28 cellular contexts compared by ENCODE assay signal in the genomic region with DNA sequence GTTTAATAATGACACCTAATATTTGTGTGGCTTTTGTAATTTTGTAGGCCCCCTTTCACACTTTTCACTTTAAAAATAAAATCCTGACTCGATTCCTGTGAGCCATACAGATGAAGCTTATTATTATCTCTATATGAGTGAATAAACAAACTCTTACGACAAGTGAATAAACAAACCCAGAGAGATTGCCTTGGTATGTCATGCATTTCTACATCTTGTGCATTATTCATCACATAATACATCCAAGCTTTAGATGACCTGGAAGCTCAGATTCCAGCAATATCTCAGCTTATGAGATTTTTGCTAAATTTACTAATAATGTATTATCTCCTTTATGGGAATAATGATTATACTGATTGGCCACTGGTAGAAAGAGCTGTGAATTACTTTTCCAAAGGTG.
"Had no signal": no experiment of that assay in that cellular context is flagged by ENCODE, and none has a peak within 500 bp of the region (broad histone marks: within the 10 kb centered on the region; RNA-seq: fewer than 3 reads in every experiment).

No MANE protein-coding gene starts in this region.

- DNase-seq: hippocampal formation; kidney; left colon; left lung; lower lobe of right lung; mammary epithelial cell; mesendoderm; mucosa of descending colon; naive thymus-derived CD4-positive, alpha-beta T cell; pancreas; posterior cingulate gyrus; retina; right cardiac atrium; sigmoid colon; stimulated activated CD4-positive, alpha-beta T cell treated with anti-CD3 and anti-CD28 coated beads, Interleukin-12 subunit alpha, Interleukin-12 subunit beta, amount 100 ng/mL, for 4 hours; stimulated activated CD4-positive, alpha-beta T cell treated with anti-CD3 and anti-CD28 coated beads, Interleukin-15, amount 100 ng/mL, for 24 hours; stimulated activated CD4-positive, alpha-beta T cell treated with anti-CD3 and anti-CD28 coated beads, Interleukin-2, amount 100 ng/mL, for 24 hours; stimulated activated CD4-positive, alpha-beta T cell treated with anti-CD3 and anti-CD28 coated beads, Interleukin-4, amount 100 ng/mL, for 1 hour; stimulated activated naive CD4-positive, alpha-beta T cell; tibial artery; trophoblast cell; upper lobe of right lung had no signal

- H3K4me1 ChIP-seq: left lung, lower lobe of right lung, pancreas, prostate gland, sigmoid colon, suprapubic skin, upper lobe of right lung had no signal

- H3K4me1 Mint-ChIP-seq: naive thymus-derived CD4-positive, alpha-beta T cell had no signal

- H3K9me3 Mint-ChIP-seq: mesothelial cell of epicardium; stimulated activated naive CD8-positive, alpha-beta T cell treated with anti-CD3 and anti-CD28 coated beads, Interleukin-15, Interleukin-2, amounts not matched to agents 100 ng/mL and 50 ng/mL, for 24 hours had no signal

- ATAC-seq: left colon; left lung; lower lobe of right lung; mucosa of descending colon; naive thymus-derived CD4-positive, alpha-beta T cell; natural killer cell treated with Interleukin-12 subunit alpha and Interleukin-12 subunit beta and Interleukin-15 and Interleukin-18, amount 100 ng/mL, for 72 hours; pancreas; right cardiac atrium; upper lobe of right lung had no signal

- H3K27me3 ChIP-seq: left lung, sigmoid colon, suprapubic skin, tibial artery, upper lobe of right lung had no signal

- H3K36me3 Mint-ChIP-seq: mesothelial cell of epicardium; naive thymus-derived CD4-positive, alpha-beta T cell; natural killer cell treated with Interleukin-12 subunit alpha and Interleukin-12 subunit beta and Interleukin-15 and Interleukin-18, amount 100 ng/mL, for 72 hours had no signal

- H3K27ac ChIP-seq: left lung, lower lobe of right lung, pancreas, prostate gland, sigmoid colon, suprapubic skin, upper lobe of right lung had no signal

- H3K9me3 ChIP-seq: left lung, lower lobe of right lung, mucosa of descending colon, pancreas, prostate gland, sigmoid colon, suprapubic skin, thoracic aorta, tibial artery, upper lobe of right lung had no signal

- H3K4me3 ChIP-seq: left lung, lower lobe of right lung, mucosa of descending colon, pancreas, prostate gland, sigmoid colon, suprapubic skin, thoracic aorta, tibial artery, upper lobe of right lung had no signal

- H3K4me3 Mint-ChIP-seq: mesothelial cell of epicardium; naive thymus-derived CD4-positive, alpha-beta T cell; natural killer cell treated with Interleukin-12 subunit alpha and Interleukin-12 subunit beta and Interleukin-15 and Interleukin-18, amount 100 ng/mL, for 72 hours; stimulated activated naive CD8-positive, alpha-beta T cell treated with anti-CD3 and anti-CD28 coated beads, Interleukin-15, Interleukin-2, amounts not matched to agents 100 ng/mL and 50 ng/mL, for 24 hours had no signal

- H3K36me3 ChIP-seq: left lung, lower lobe of right lung, pancreas, prostate gland, sigmoid colon, suprapubic skin, thoracic aorta, tibial artery, upper lobe of right lung had no signal

- H3K27ac Mint-ChIP-seq: mesothelial cell of epicardium; naive thymus-derived CD4-positive, alpha-beta T cell; natural killer cell treated with Interleukin-12 subunit alpha and Interleukin-12 subunit beta and Interleukin-15 and Interleukin-18, amount 100 ng/mL, for 72 hours; stimulated activated naive CD8-positive, alpha-beta T cell treated with anti-CD3 and anti-CD28 coated beads, Interleukin-15, Interleukin-2, amounts not matched to agents 100 ng/mL and 50 ng/mL, for 24 hours had no signal

- H3K27me3 Mint-ChIP-seq: natural killer cell treated with Interleukin-12 subunit alpha and Interleukin-12 subunit beta and Interleukin-15 and Interleukin-18, amount 100 ng/mL, for 72 hours; stimulated activated naive CD8-positive, alpha-beta T cell treated with anti-CD3 and anti-CD28 coated beads, Interleukin-15, Interleukin-2, amounts not matched to agents 100 ng/mL and 50 ng/mL, for 24 hours had no signal
